In the genomic region with DNA sequence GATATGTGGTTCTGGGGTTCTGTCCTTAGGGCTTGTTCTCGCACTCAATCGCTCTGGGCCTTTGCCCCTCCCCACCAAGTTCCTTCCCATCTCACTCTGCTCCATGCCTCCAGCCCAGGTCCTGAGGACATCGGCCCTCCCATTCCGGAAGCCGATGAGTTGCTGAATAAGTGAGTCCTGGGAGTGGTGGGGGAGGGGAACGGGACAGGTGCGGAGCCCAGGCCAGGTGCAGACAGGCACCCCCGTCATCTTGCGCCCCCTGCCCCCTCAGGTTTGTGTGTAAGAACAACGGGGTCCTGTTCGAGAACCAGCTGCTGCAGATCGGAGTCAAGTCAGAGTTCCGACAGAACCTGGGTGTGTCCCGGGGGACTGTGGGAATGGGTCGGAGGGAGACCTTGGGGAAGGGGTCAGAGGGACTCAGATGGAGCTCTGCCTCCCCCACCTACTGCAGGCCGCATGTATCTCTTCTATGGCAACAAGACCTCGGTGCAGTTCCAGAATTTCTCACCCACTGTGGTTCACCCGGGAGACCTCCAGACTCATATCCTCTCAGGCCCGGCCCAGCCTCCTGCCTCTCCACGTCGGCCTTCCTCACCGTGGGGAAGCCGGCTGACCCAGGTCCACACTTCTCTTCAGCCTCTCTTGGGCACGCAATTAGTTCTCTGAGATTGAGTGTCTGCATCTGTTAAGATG, we compare ENCODE assay signal across 12 cellular contexts. TPM values are rescaled to one million over a fixed set of nuclear protein-coding genes. Genes with fewer than 3 reads are reported as not detected.
A peak's percentile ranks its signal among the peaks of the same experiment; 100 is the strongest.
DNase-seq lines count a peak whose midpoint lies in the region; TF ChIP-seq lines count a peak whose summit lies in the region.
"Had no signal": no experiment of that assay in that cellular context is flagged by ENCODE, and none has a peak within 500 bp of the region (broad histone marks: within the 10 kb centered on the region; RNA-seq: fewer than 3 reads in every experiment).

No MANE protein-coding gene starts in this region.

- 0 out of 2 replicates have a peak overlapping the region, but pooled peaks have one; percentile 45 for H3K27ac ChIP-seq in HUES6 (ENCODE audit: low read depth, low read length)
- H3K27ac ChIP-seq in ascending aorta, result peak overlapping the region; percentile 28 to 36
- H3K27ac ChIP-seq in iPS-18a (ENCODE audit: low read length), result no peak overlapping the region
- peak overlapping the region; percentile 31 for H3K27ac ChIP-seq in stomach smooth muscle (ENCODE audit: low read length)
- H3K27ac ChIP-seq: C4-2B had no signal

- intact Hi-C loops in ascending aorta (cut with DNase I), result no loop called here

- H3K4me3 ChIP-seq in HUES6 (ENCODE audit: low read depth, low read length) (peak overlapping the region; percentile 43), ascending aorta (peak overlapping the region in 1 of 2 donors; percentile 20), iPS-18a (ENCODE audit: low read length) (peak overlapping the region; percentile 44), stomach smooth muscle (ENCODE audit: low read length in 2 of 2) (peak overlapping the region; percentile 71 to 87)

- peak in 1 of 2 donors; percentile 63 for DNase-seq in ascending aorta (ENCODE audit: low spot score in 2 of 2)
- DNase-seq in NOMO-1 treated with DMSO at 0.1 percent for 48 hours (lab: John Stamatoyannopoulos, UW; ENCODE audit: unreplicated experiment), result no peak
- DNase-seq in amniotic stem cell (lab: John Stamatoyannopoulos, UW), result no peak
- no peak for DNase-seq in islet precursor cell
- DNase-seq in T-helper 1 cell, result no peak
- DNase-seq: activated CD4-positive, alpha-beta T cell treated with anti-CD3 and anti-CD28 coated beads, Interleukin-2, amount 50 U/mL, for 1 hour; activated effector memory CD4-positive, alpha-beta T cell treated with Interleukin-2 at 50 U/mL for 16 hours; stimulated activated naive CD4-positive, alpha-beta T cell had no signal

- H3K4me1 ChIP-seq in HUES6 (ENCODE audit: control insufficient read depth, insufficient read depth, low read length) (peaks cover 10% of the 10 kb centered on the region), ascending aorta (peaks cover 0 to 5% of the 10 kb centered on the region in 2 donors), iPS-18a (ENCODE audit: control insufficient read depth, low read depth, low read length) (no peaks in the 10 kb centered on the region), stomach smooth muscle (ENCODE audit: control insufficient read depth, insufficient read depth, low read length) (peaks cover 17% of the 10 kb centered on the region)

- no peak for TF ChIP-seq CTCF in ascending aorta (IDR thresholded peaks at IDR 0.05)

- H3K9ac ChIP-seq in HUES6 (ENCODE audit: low read length) (no peak overlapping the region), iPS-18a (ENCODE audit: low read length) (no peak overlapping the region), stomach smooth muscle (ENCODE audit: low read length in 2 of 2) (peak overlapping the region; percentile 29 to 35)

- H3K9me3 ChIP-seq in HUES6 (ENCODE audit: control insufficient read depth, insufficient read depth, low read depth, low read length) (no peaks in the 10 kb centered on the region), ascending aorta (no peaks in the 10 kb centered on the region), iPS-18a (ENCODE audit: control insufficient read depth, low read depth, low read length) (no peaks in the 10 kb centered on the region), stomach smooth muscle (ENCODE audit: control insufficient read depth in 2 of 2, low read length in 2 of 2) (no peaks in the 10 kb centered on the region)

- no peaks in the 10 kb centered on the region for H3K27me3 ChIP-seq in HUES6 (ENCODE audit: control insufficient read depth, insufficient read depth, low read length)
- no peaks in the 10 kb centered on the region for H3K27me3 ChIP-seq in ascending aorta
- no peaks in the 10 kb centered on the region for H3K27me3 ChIP-seq in iPS-18a (ENCODE audit: control insufficient read depth, insufficient read depth, low read length)
- no peaks in the 10 kb centered on the region for H3K27me3 ChIP-seq in stomach smooth muscle (ENCODE audit: control insufficient read depth in 1 of 2, insufficient read depth in 2 of 2, low read length in 2 of 2)

- peaks cover 55% of the 10 kb centered on the region for H3K36me3 ChIP-seq in HUES6 (ENCODE audit: control insufficient read depth, insufficient read depth, low read length)
- H3K36me3 ChIP-seq in ascending aorta, result peaks cover 61 to 76% of the 10 kb centered on the region in 2 donors
- H3K36me3 ChIP-seq in iPS-18a (ENCODE audit: control insufficient read depth, low read depth, low read length), result peaks cover 5% of the 10 kb centered on the region
- H3K36me3 ChIP-seq in stomach smooth muscle (ENCODE audit: control insufficient read depth in 2 of 2, insufficient read depth in 2 of 2, low read length in 2 of 2), result peaks cover 8 to 28% of the 10 kb centered on the region in 2 donors

RNA-seq across cellular contexts. Expression of a gene that starts 10.1 kb away (rescaled TPM):
- 22.1 TPM for total RNA-seq in ascending aorta

RNA-seq across cellular contexts. Expression of a gene that starts 15.1 kb away (rescaled TPM):
- total RNA-seq in ascending aorta, result 54.0 TPM

RNA-seq across cellular contexts. Expression of a gene that starts 36.2 kb away (rescaled TPM):
- 249 TPM for total RNA-seq in ascending aorta

RNA-seq across cellular contexts. Expression of a gene that starts 39.9 kb away (rescaled TPM):
- not detected for total RNA-seq in ascending aorta

RNA-seq across cellular contexts. Expression of a gene that starts 48.0 kb away (rescaled TPM):
- 163 TPM for total RNA-seq in ascending aorta

Comparison
In these comparisons a context has a peak if more than half of its experiments do, and no peak if none do; other contexts are left out.
1. H3K9ac ChIP-seq: peak in stomach smooth muscle (2 of 2); none in HUES6 (single experiment) and iPS-18a (single experiment).